In genomic region chr6:54307412-54308036, GRCh38 we compare ENCODE assay signal across 2 cellular contexts.
A peak's percentile ranks its signal among the peaks of the same experiment; 100 is the strongest.
TF ChIP-seq lines count a peak whose summit lies in the region.

No MANE protein-coding gene starts in this region.

TF ChIP-seq in GM23338, 12 proteins besides CTCF, POLR2A, EP300 and RAD21:
- TF ChIP-seq ZNF331 (CRISPR knock-in tag; IDR thresholded peaks at IDR 0.05; ENCODE audit: low read depth) (no peak), POLR2AphosphoS5 (IDR thresholded peaks at IDR 0.05; ENCODE audit: low read depth) (no peak), EZH2 (IDR thresholded peaks at IDR 0.05; ENCODE audit: low read depth, unreplicated experiment) (no peak), JUNB (IDR thresholded peaks at IDR 0.05; ENCODE audit: unreplicated experiment) (no peak), ZNF114 (CRISPR knock-in tag; IDR thresholded peaks at IDR 0.05) (no peak), NANOG (IDR thresholded peaks at IDR 0.05; ENCODE audit: borderline replicate concordance) (no peak), ETS1 (IDR thresholded peaks at IDR 0.05) (no peak), REST (IDR thresholded peaks at IDR 0.05; ENCODE audit: unreplicated experiment) (no peak), STAT1 (IDR thresholded peaks at IDR 0.05; ENCODE audit: unreplicated experiment) (no peak), ZNF462 (CRISPR knock-in tag; IDR thresholded peaks at IDR 0.05) (no peak), CREB1 (CRISPR knock-in tag; IDR thresholded peaks at IDR 0.05; ENCODE audit: low read depth) (no peak), EZH2phosphoT487 (IDR thresholded peaks at IDR 0.05; ENCODE audit: unreplicated experiment) (no peak)

TF ChIP-seq in HepG2, 621 proteins besides CTCF, POLR2A, EP300 and RAD21 (continued from another document and continues in another):
- TF ChIP-seq PREB (CRISPR knock-in tag; IDR thresholded peaks at IDR 0.05) (no peak), POGZ (CRISPR knock-in tag; IDR thresholded peaks at IDR 0.05) (peak; percentile 61), SNAPC5 (CRISPR knock-in tag; IDR thresholded peaks at IDR 0.05; ENCODE audit: borderline replicate concordance) (no peak), KDM5A (IDR thresholded peaks at IDR 0.05; ENCODE audit: borderline replicate concordance, low read length) (no peak), MNT (IDR thresholded peaks at IDR 0.05) (no peak), ZNF800 (CRISPR knock-in tag; IDR thresholded peaks at IDR 0.05) (no peak), FOSL1 (CRISPR knock-in tag; IDR thresholded peaks at IDR 0.05; ENCODE audit: borderline replicate concordance) (no peak), ZNF607 (CRISPR knock-in tag; IDR thresholded peaks at IDR 0.05; ENCODE audit: borderline replicate concordance) (no peak), RBFOX2 (IDR thresholded peaks at IDR 0.05; ENCODE audit: low read depth, low read length) (no peak), MAFG (CRISPR knock-in tag; IDR thresholded peaks at IDR 0.05) (0 out of 2 replicates have a peak, but pooled peaks have one; percentile 57), MIER3 (CRISPR knock-in tag; IDR thresholded peaks at IDR 0.05; ENCODE audit: borderline replicate concordance) (no peak), ISL2 (CRISPR knock-in tag; IDR thresholded peaks at IDR 0.05) (0 out of 2 replicates have a peak, but pooled peaks have one; percentile 27), XRCC5 (optimal IDR thresholded peaks at IDR 0.05; ENCODE audit: low read length) (no peak), DMTF1 (CRISPR knock-in tag; IDR thresholded peaks at IDR 0.05) (no peak), GATAD2A (CRISPR knock-in tag; IDR thresholded peaks at IDR 0.05) (0 out of 2 replicates have a peak, but pooled peaks have one; percentile 15), PAF1 (CRISPR knock-in tag; IDR thresholded peaks at IDR 0.05) (no peak), CCDC6 (CRISPR knock-in tag; IDR thresholded peaks at IDR 0.05) (no peak), POLR2G (IDR thresholded peaks at IDR 0.05; ENCODE audit: low read depth, low read length) (no peak), SIN3B (IDR thresholded peaks at IDR 0.05; ENCODE audit: low read length) (no peak), ELF4 (CRISPR knock-in tag; IDR thresholded peaks at IDR 0.05; ENCODE audit: borderline replicate concordance) (no peak), ZBTB1 (CRISPR knock-in tag; IDR thresholded peaks at IDR 0.05; ENCODE audit: borderline replicate concordance) (no peak), REXO4 (CRISPR knock-in tag; IDR thresholded peaks at IDR 0.05; ENCODE audit: borderline replicate concordance) (no peak), ZNF572 (CRISPR knock-in tag; IDR thresholded peaks at IDR 0.05) (no peak), ZNF362 (CRISPR knock-in tag; IDR thresholded peaks at IDR 0.05; ENCODE audit: borderline replicate concordance) (no peak), NBN (conservative IDR thresholded peaks at IDR 0.05) (no peak), ZUFSP (CRISPR knock-in tag; IDR thresholded peaks at IDR 0.05; ENCODE audit: borderline replicate concordance) (no peak), MAX (IDR thresholded peaks at IDR 0.05) (no peak), E2F5 (CRISPR knock-in tag; conservative IDR thresholded peaks at IDR 0.05) (no peak), ATF5 (CRISPR knock-in tag; IDR thresholded peaks at IDR 0.05; ENCODE audit: low read depth) (no peak), ZFYVE20 (CRISPR knock-in tag; IDR thresholded peaks at IDR 0.05; ENCODE audit: borderline replicate concordance, low read depth) (no peak), PBX2 (CRISPR knock-in tag; IDR thresholded peaks at IDR 0.05) (no peak), GABPA (IDR thresholded peaks at IDR 0.05; ENCODE audit: low read depth, low read length) (no peak), GABPA (CRISPR knock-in tag; IDR thresholded peaks at IDR 0.05; ENCODE audit: low read depth) (0 out of 2 replicates have a peak, but pooled peaks have one; percentile 20), GLMP (CRISPR knock-in tag; IDR thresholded peaks at IDR 0.05; ENCODE audit: borderline replicate concordance) (no peak), ZSCAN22 (CRISPR knock-in tag; IDR thresholded peaks at IDR 0.05) (no peak), PHF5A (CRISPR knock-in tag; IDR thresholded peaks at IDR 0.05; ENCODE audit: low read depth, unreplicated experiment) (no peak), POGK (CRISPR knock-in tag; conservative IDR thresholded peaks at IDR 0.05) (no peak), ZNF878 (CRISPR knock-in tag; IDR thresholded peaks at IDR 0.05) (no peak), YEATS2 (CRISPR knock-in tag; IDR thresholded peaks at IDR 0.05; ENCODE audit: borderline replicate concordance) (peak; percentile 55; the same call in 1 of the 2 replicates), MEIS2 (CRISPR knock-in tag; IDR thresholded peaks at IDR 0.05) (no peak), TEAD2 (CRISPR knock-in tag; IDR thresholded peaks at IDR 0.05) (no peak), TERF1 (CRISPR knock-in tag; IDR thresholded peaks at IDR 0.05) (no peak)
